ENCODE assay signal across 1 cellular context in genomic region chr2:23673830-23674679, GRCh38.
TF ChIP-seq lines count a peak whose summit lies in the region.

No MANE protein-coding gene starts in this region.

TF ChIP-seq in GM12878, 131 proteins besides CTCF, POLR2A, EP300 and RAD21 (continued from another document):
- TF ChIP-seq, protein P1, sequence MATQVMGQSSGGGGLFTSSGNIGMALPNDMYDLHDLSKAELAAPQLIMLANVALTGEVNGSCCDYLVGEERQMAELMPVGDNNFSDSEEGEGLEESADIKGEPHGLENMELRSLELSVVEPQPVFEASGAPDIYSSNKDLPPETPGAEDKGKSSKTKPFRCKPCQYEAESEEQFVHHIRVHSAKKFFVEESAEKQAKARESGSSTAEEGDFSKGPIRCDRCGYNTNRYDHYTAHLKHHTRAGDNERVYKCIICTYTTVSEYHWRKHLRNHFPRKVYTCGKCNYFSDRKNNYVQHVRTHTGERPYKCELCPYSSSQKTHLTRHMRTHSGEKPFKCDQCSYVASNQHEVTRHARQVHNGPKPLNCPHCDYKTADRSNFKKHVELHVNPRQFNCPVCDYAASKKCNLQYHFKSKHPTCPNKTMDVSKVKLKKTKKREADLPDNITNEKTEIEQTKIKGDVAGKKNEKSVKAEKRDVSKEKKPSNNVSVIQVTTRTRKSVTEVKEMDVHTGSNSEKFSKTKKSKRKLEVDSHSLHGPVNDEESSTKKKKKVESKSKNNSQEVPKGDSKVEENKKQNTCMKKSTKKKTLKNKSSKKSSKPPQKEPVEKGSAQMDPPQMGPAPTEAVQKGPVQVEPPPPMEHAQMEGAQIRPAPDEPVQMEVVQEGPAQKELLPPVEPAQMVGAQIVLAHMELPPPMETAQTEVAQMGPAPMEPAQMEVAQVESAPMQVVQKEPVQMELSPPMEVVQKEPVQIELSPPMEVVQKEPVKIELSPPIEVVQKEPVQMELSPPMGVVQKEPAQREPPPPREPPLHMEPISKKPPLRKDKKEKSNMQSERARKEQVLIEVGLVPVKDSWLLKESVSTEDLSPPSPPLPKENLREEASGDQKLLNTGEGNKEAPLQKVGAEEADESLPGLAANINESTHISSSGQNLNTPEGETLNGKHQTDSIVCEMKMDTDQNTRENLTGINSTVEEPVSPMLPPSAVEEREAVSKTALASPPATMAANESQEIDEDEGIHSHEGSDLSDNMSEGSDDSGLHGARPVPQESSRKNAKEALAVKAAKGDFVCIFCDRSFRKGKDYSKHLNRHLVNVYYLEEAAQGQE (IDR thresholded peaks at IDR 0.05; ENCODE audit: low read depth, low read length): peak; percentile 86
- TF ChIP-seq HDGF (IDR thresholded peaks at IDR 0.05) (no peak), E2F8 (IDR thresholded peaks at IDR 0.05; ENCODE audit: low read depth, partially characterized antibody) (no peak), LARP7 (IDR thresholded peaks at IDR 0.05) (no peak), POLR2AphosphoS5 (IDR thresholded peaks at IDR 0.05; ENCODE audit: low read length) (no peak)
TF ChIP-seq in GM12878: peak in this region for 2.
